1 cellular context compared by ENCODE assay signal in the genomic region with DNA sequence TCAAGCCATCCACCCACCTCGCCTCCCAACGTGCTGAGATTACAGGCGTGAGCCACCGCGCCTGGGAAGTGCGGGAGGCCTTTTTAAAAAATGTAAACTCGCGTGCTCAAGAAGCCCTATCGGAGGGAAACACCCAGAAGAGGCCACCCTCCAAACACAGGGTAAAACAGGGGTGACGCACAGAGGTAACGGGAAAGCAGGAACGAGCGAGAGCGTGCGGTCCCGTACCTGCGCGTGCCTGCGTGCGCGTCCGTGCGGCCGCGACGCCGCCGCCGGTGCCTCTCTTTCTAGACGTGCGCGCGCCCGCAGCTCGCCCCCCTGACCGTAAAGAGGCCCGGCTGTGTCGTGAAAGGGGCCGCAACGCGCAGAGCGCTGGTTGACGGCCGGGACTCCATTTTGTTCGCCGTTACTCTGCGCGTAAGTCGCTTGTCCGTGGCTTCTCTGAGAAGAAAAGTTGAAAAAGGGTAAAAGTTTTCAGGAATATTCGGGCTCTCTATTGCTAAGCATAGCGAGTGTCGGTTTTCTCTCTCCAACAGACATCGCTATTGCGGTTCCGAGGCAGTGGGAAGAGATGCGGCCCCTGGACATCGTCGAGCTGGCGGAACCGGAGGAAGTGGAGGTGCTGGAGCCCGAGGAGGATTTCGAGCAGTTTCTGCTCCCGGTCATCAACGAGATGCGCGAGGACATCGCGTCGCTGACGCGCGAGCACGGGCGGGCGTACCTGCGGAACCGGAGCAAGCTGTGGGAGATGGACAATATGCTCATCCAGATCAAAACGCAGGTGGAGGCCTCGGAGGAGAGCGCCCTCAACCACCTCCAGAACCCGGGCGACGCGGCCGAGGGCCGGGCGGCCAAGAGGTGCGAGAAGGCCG.
TF ChIP-seq lines count a peak whose summit lies in the region.

A gene (plus strand): TSS at position 394 of the 872 bp plus-strand sequence. CDS start 178 bp downstream, at position 572.

TF ChIP-seq in HepG2, 621 proteins besides CTCF, POLR2A, EP300 and RAD21 (continued from another document and continues in another):
- TF ChIP-seq, protein P1, sequence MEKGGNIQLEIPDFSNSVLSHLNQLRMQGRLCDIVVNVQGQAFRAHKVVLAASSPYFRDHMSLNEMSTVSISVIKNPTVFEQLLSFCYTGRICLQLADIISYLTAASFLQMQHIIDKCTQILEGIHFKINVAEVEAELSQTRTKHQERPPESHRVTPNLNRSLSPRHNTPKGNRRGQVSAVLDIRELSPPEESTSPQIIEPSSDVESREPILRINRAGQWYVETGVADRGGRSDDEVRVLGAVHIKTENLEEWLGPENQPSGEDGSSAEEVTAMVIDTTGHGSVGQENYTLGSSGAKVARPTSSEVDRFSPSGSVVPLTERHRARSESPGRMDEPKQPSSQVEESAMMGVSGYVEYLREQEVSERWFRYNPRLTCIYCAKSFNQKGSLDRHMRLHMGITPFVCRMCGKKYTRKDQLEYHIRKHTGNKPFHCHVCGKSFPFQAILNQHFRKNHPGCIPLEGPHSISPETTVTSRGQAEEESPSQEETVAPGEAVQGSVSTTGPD (CRISPR knock-in tag; IDR thresholded peaks at IDR 0.05): no peak
- TF ChIP-seq NFKB2 (CRISPR knock-in tag; IDR thresholded peaks at IDR 0.05; ENCODE audit: borderline replicate concordance) (no peak; the same call in 1 of the 2 replicates), FOXA1 (IDR thresholded peaks at IDR 0.05) (no peak), FOXA1 (CRISPR knock-in tag; IDR thresholded peaks at IDR 0.05) (0 out of 2 replicates have a peak, but pooled peaks have one; percentile 3), NKX3-1 (CRISPR knock-in tag; IDR thresholded peaks at IDR 0.05) (peak; percentile 56; the same call in 1 of the 2 replicates), STAG1 (CRISPR knock-in tag; IDR thresholded peaks at IDR 0.05) (no peak; the same call in 1 of the 2 replicates), TARDBP (CRISPR knock-in tag; IDR thresholded peaks at IDR 0.05) (peak; percentile 84; the same call in 1 of the 2 replicates), KLF15 (CRISPR knock-in tag; IDR thresholded peaks at IDR 0.05; ENCODE audit: borderline replicate concordance) (no peak), SIX4 (CRISPR knock-in tag; IDR thresholded peaks at IDR 0.05) (no peak), RFX3 (CRISPR knock-in tag; IDR thresholded peaks at IDR 0.05) (peak; percentile 34; the same call in 1 of the 2 replicates), ZSCAN21 (CRISPR knock-in tag; IDR thresholded peaks at IDR 0.05; ENCODE audit: borderline replicate concordance) (no peak), MIXL1 (CRISPR knock-in tag; IDR thresholded peaks at IDR 0.05) (peak; percentile 40), ARNTL (CRISPR knock-in tag; IDR thresholded peaks at IDR 0.05) (no peak), NFYB (CRISPR knock-in tag; IDR thresholded peaks at IDR 0.05) (peak; percentile 20; the same call in 1 of the 2 replicates), KDM2A (CRISPR knock-in tag; IDR thresholded peaks at IDR 0.05; ENCODE audit: borderline replicate concordance, low read depth) (peak; percentile 95), ZNF34 (CRISPR knock-in tag; IDR thresholded peaks at IDR 0.05; ENCODE audit: borderline replicate concordance) (no peak; the same call in 1 of the 2 replicates), TCF12 (IDR thresholded peaks at IDR 0.05) (no peak), TCF12 (CRISPR knock-in tag; IDR thresholded peaks at IDR 0.05) (no peak), IRF2 (CRISPR knock-in tag; IDR thresholded peaks at IDR 0.05) (peak; percentile 85), BRCA1 (CRISPR knock-in tag; IDR thresholded peaks at IDR 0.05) (no peak), MATR3 (CRISPR knock-in tag; IDR thresholded peaks at IDR 0.05) (no peak), HOXA7 (CRISPR knock-in tag; IDR thresholded peaks at IDR 0.05) (peak; percentile 40; the same call in 1 of the 2 replicates), MYNN (CRISPR knock-in tag; IDR thresholded peaks at IDR 0.05; ENCODE audit: low read depth) (no peak), TAF1 (CRISPR knock-in tag; IDR thresholded peaks at IDR 0.05) (peak; percentile 93), CAMTA2 (CRISPR knock-in tag; IDR thresholded peaks at IDR 0.05; ENCODE audit: borderline replicate concordance) (no peak)
- TF ChIP-seq, protein P2, sequence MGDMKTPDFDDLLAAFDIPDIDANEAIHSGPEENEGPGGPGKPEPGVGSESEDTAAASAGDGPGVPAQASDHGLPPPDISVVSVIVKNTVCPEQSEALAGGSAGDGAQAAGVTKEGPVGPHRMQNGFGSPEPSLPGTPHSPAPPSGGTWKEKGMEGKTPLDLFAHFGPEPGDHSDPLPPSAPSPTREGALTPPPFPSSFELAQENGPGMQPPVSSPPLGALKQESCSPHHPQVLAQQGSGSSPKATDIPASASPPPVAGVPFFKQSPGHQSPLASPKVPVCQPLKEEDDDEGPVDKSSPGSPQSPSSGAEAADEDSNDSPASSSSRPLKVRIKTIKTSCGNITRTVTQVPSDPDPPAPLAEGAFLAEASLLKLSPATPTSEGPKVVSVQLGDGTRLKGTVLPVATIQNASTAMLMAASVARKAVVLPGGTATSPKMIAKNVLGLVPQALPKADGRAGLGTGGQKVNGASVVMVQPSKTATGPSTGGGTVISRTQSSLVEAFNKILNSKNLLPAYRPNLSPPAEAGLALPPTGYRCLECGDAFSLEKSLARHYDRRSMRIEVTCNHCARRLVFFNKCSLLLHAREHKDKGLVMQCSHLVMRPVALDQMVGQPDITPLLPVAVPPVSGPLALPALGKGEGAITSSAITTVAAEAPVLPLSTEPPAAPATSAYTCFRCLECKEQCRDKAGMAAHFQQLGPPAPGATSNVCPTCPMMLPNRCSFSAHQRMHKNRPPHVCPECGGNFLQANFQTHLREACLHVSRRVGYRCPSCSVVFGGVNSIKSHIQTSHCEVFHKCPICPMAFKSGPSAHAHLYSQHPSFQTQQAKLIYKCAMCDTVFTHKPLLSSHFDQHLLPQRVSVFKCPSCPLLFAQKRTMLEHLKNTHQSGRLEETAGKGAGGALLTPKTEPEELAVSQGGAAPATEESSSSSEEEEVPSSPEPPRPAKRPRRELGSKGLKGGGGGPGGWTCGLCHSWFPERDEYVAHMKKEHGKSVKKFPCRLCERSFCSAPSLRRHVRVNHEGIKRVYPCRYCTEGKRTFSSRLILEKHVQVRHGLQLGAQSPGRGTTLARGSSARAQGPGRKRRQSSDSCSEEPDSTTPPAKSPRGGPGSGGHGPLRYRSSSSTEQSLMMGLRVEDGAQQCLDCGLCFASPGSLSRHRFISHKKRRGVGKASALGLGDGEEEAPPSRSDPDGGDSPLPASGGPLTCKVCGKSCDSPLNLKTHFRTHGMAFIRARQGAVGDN (CRISPR knock-in tag; IDR thresholded peaks at IDR 0.05): peak; percentile 95
- TF ChIP-seq, protein P3, sequence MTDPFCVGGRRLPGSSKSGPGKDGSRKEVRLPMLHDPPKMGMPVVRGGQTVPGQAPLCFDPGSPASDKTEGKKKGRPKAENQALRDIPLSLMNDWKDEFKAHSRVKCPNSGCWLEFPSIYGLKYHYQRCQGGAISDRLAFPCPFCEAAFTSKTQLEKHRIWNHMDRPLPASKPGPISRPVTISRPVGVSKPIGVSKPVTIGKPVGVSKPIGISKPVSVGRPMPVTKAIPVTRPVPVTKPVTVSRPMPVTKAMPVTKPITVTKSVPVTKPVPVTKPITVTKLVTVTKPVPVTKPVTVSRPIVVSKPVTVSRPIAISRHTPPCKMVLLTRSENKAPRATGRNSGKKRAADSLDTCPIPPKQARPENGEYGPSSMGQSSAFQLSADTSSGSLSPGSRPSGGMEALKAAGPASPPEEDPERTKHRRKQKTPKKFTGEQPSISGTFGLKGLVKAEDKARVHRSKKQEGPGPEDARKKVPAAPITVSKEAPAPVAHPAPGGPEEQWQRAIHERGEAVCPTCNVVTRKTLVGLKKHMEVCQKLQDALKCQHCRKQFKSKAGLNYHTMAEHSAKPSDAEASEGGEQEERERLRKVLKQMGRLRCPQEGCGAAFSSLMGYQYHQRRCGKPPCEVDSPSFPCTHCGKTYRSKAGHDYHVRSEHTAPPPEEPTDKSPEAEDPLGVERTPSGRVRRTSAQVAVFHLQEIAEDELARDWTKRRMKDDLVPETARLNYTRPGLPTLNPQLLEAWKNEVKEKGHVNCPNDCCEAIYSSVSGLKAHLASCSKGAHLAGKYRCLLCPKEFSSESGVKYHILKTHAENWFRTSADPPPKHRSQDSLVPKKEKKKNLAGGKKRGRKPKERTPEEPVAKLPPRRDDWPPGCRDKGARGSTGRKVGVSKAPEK (CRISPR knock-in tag; IDR thresholded peaks at IDR 0.05; ENCODE audit: borderline replicate concordance): no peak
- TF ChIP-seq, protein P4, sequence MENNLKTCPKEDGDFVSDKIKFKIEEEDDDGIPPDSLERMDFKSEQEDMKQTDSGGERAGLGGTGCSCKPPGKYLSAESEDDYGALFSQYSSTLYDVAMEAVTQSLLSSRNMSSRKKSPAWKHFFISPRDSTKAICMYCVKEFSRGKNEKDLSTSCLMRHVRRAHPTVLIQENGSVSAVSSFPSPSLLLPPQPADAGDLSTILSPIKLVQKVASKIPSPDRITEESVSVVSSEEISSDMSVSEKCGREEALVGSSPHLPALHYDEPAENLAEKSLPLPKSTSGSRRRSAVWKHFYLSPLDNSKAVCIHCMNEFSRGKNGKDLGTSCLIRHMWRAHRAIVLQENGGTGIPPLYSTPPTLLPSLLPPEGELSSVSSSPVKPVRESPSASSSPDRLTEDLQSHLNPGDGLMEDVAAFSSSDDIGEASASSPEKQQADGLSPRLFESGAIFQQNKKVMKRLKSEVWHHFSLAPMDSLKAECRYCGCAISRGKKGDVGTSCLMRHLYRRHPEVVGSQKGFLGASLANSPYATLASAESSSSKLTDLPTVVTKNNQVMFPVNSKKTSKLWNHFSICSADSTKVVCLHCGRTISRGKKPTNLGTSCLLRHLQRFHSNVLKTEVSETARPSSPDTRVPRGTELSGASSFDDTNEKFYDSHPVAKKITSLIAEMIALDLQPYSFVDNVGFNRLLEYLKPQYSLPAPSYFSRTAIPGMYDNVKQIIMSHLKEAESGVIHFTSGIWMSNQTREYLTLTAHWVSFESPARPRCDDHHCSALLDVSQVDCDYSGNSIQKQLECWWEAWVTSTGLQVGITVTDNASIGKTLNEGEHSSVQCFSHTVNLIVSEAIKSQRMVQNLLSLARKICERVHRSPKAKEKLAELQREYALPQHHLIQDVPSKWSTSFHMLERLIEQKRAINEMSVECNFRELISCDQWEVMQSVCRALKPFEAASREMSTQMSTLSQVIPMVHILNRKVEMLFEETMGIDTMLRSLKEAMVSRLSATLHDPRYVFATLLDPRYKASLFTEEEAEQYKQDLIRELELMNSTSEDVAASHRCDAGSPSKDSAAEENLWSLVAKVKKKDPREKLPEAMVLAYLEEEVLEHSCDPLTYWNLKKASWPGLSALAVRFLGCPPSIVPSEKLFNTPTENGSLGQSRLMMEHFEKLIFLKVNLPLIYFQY (CRISPR knock-in tag; IDR thresholded peaks at IDR 0.05; ENCODE audit: borderline replicate concordance): peak; percentile 20; the same call in 1 of the 2 replicates
- TF ChIP-seq, protein P5, sequence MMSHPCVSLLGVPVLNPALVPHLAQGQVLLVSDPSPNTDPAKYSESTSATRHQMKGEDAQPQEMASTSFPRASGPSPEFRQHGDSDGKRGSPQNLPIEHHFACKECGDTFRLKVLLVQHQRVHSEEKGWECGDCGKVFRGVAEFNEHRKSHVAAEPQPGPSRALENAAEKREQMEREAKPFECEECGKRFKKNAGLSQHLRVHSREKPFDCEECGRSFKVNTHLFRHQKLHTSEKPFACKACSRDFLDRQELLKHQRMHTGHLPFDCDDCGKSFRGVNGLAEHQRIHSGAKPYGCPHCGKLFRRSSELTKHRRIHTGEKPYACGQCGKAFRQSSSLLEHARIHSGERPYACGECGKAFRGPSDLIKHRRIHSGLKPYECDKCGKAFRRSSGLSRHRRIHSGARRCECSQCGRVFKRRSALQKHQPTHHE (CRISPR knock-in tag; IDR thresholded peaks at IDR 0.05; ENCODE audit: borderline replicate concordance): no peak
- TF ChIP-seq, protein P6, sequence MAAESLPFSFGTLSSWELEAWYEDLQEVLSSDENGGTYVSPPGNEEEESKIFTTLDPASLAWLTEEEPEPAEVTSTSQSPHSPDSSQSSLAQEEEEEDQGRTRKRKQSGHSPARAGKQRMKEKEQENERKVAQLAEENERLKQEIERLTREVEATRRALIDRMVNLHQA (CRISPR knock-in tag; IDR thresholded peaks at IDR 0.05): 0 out of 2 replicates have a peak, but pooled peaks have one; percentile 18
- TF ChIP-seq, protein P7, sequence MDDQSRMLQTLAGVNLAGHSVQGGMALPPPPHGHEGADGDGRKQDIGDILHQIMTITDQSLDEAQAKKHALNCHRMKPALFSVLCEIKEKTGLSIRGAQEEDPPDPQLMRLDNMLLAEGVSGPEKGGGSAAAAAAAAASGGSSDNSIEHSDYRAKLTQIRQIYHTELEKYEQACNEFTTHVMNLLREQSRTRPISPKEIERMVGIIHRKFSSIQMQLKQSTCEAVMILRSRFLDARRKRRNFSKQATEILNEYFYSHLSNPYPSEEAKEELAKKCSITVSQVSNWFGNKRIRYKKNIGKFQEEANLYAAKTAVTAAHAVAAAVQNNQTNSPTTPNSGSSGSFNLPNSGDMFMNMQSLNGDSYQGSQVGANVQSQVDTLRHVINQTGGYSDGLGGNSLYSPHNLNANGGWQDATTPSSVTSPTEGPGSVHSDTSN (CRISPR knock-in tag; IDR thresholded peaks at IDR 0.05; ENCODE audit: borderline replicate concordance): no peak
- TF ChIP-seq, protein P8, sequence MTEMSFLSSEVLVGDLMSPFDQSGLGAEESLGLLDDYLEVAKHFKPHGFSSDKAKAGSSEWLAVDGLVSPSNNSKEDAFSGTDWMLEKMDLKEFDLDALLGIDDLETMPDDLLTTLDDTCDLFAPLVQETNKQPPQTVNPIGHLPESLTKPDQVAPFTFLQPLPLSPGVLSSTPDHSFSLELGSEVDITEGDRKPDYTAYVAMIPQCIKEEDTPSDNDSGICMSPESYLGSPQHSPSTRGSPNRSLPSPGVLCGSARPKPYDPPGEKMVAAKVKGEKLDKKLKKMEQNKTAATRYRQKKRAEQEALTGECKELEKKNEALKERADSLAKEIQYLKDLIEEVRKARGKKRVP (CRISPR knock-in tag; IDR thresholded peaks at IDR 0.05): peak in 1 of 2 experiments; percentile 85; a peak in 2 of 4 replicates
- TF ChIP-seq, protein P9, sequence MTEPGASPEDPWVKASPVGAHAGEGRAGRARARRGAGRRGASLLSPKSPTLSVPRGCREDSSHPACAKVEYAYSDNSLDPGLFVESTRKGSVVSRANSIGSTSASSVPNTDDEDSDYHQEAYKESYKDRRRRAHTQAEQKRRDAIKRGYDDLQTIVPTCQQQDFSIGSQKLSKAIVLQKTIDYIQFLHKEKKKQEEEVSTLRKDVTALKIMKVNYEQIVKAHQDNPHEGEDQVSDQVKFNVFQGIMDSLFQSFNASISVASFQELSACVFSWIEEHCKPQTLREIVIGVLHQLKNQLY (CRISPR knock-in tag; IDR thresholded peaks at IDR 0.05): no peak
- TF ChIP-seq, protein P10, sequence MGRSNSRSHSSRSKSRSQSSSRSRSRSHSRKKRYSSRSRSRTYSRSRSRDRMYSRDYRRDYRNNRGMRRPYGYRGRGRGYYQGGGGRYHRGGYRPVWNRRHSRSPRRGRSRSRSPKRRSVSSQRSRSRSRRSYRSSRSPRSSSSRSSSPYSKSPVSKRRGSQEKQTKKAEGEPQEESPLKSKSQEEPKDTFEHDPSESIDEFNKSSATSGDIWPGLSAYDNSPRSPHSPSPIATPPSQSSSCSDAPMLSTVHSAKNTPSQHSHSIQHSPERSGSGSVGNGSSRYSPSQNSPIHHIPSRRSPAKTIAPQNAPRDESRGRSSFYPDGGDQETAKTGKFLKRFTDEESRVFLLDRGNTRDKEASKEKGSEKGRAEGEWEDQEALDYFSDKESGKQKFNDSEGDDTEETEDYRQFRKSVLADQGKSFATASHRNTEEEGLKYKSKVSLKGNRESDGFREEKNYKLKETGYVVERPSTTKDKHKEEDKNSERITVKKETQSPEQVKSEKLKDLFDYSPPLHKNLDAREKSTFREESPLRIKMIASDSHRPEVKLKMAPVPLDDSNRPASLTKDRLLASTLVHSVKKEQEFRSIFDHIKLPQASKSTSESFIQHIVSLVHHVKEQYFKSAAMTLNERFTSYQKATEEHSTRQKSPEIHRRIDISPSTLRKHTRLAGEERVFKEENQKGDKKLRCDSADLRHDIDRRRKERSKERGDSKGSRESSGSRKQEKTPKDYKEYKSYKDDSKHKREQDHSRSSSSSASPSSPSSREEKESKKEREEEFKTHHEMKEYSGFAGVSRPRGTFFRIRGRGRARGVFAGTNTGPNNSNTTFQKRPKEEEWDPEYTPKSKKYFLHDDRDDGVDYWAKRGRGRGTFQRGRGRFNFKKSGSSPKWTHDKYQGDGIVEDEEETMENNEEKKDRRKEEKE (IDR thresholded peaks at IDR 0.05): no peak
